12 cellular contexts compared by ENCODE assay signal in genomic region chr5:33370135-33370472, GRCh38.
DNase-seq lines count a peak whose midpoint lies in the region; ATAC-seq lines count a peak whose summit lies in the region.
"Had no signal": no experiment of that assay in that cellular context is flagged by ENCODE, and none has a peak within 500 bp of the region (broad histone marks: within the 10 kb centered on the region; RNA-seq: fewer than 3 reads in every experiment).

No MANE protein-coding gene starts in this region.

- no peaks in the 10 kb centered on the region for H3K36me3 Mint-ChIP-seq in effector memory CD8-positive, alpha-beta T cell (ENCODE audit: insufficient read depth)
- H3K36me3 Mint-ChIP-seq: CD4-positive, CD25-positive, alpha-beta regulatory T cell had no signal

- no peak for ATAC-seq in effector memory CD8-positive, alpha-beta T cell (replicated peaks)
- no peak for ATAC-seq in GM19463 (IDR thresholded peaks at IDR 0.05; ENCODE audit: unreplicated experiment)

- H3K9me3 Mint-ChIP-seq in effector memory CD8-positive, alpha-beta T cell = no peaks in the 10 kb centered on the region
- H3K9me3 Mint-ChIP-seq: dendritic cell treated with granulocyte-macrophage colony-stimulating factor and Interleukin-4, amounts not matched to agents 40 ng/mL and 50 ng/mL, for 4 days had no signal

- peak; percentile 26 for DNase-seq in AG08396 (ENCODE audit: low spot score)
- peak; percentile 18 to 49 for DNase-seq in Kasumi-1 (lab: John Stamatoyannopoulos, UW)
- peak; percentile 89 for DNase-seq in astrocyte of the hippocampus (ENCODE audit: low read depth, low spot score)
- peak; percentile 65 for DNase-seq in kidney glomerular epithelial cell (lab: John Stamatoyannopoulos, UW)
- no peak for DNase-seq in NCI-H146 (lab: John Stamatoyannopoulos, UW)
- no peak for DNase-seq in NCI-H1694 (lab: John Stamatoyannopoulos, UW)
- no peak for DNase-seq in effector memory CD8-positive, alpha-beta T cell
- DNase-seq: CD4-positive, CD25-positive, alpha-beta regulatory T cell; nucleus accumbens had no signal

- no peaks in the 10 kb centered on the region for H3K4me1 Mint-ChIP-seq in effector memory CD8-positive, alpha-beta T cell (ENCODE audit: low read depth in 2 of 2)
- H3K4me1 Mint-ChIP-seq: CD4-positive, CD25-positive, alpha-beta regulatory T cell had no signal

- no peak overlapping the region for H3K4me3 Mint-ChIP-seq in effector memory CD8-positive, alpha-beta T cell
- H3K4me3 Mint-ChIP-seq: activated T-helper 1 cell treated with anti-CD3 and anti-CD28 coated beads, Interleukin-12 subunit alpha, Interleukin-12 subunit beta, Interleukin-2, Interleukin-4 antibody, amounts not matched to agents 30 ng/mL and 10 ng/mL and 1 ng/mL, durations not matched to agents 14 hours and 24 hours and 36 hours; CD4-positive, CD25-positive, alpha-beta regulatory T cell; dendritic cell treated with granulocyte-macrophage colony-stimulating factor and Interleukin-4, amounts not matched to agents 40 ng/mL and 50 ng/mL, for 4 days had no signal

- no peak overlapping the region for H3K27ac Mint-ChIP-seq in effector memory CD8-positive, alpha-beta T cell
- H3K27ac Mint-ChIP-seq: activated T-helper 1 cell treated with anti-CD3 and anti-CD28 coated beads, Interleukin-12 subunit alpha, Interleukin-12 subunit beta, Interleukin-2, Interleukin-4 antibody, amounts not matched to agents 30 ng/mL and 10 ng/mL and 1 ng/mL, durations not matched to agents 14 hours and 24 hours and 36 hours; CD4-positive, CD25-positive, alpha-beta regulatory T cell; dendritic cell treated with granulocyte-macrophage colony-stimulating factor and Interleukin-4, amounts not matched to agents 40 ng/mL and 50 ng/mL, for 4 days had no signal

- no peaks in the 10 kb centered on the region for H3K27me3 Mint-ChIP-seq in effector memory CD8-positive, alpha-beta T cell
- H3K27me3 Mint-ChIP-seq: CD4-positive, CD25-positive, alpha-beta regulatory T cell; dendritic cell treated with granulocyte-macrophage colony-stimulating factor and Interleukin-4, amounts not matched to agents 40 ng/mL and 50 ng/mL, for 4 days had no signal

Comparison
In these comparisons a context has a peak if more than half of its experiments do, and no peak if none do; other contexts are left out.
1. DNase-seq: peak in AG08396 (single experiment), Kasumi-1 (2 of 2), astrocyte of the hippocampus (single experiment) and kidney glomerular epithelial cell (single experiment); none in NCI-H146 (single experiment), NCI-H1694 (single experiment) and effector memory CD8-positive, alpha-beta T cell (0 of 3).